ENCODE assay signal across 30 cellular contexts in genomic region chr1:189686288-189686687, GRCh38.
DNase-seq lines count a peak whose midpoint lies in the region; ATAC-seq, FAIRE-seq and TF ChIP-seq lines count a peak whose summit lies in the region.
"Had no signal": no experiment of that assay in that cellular context is flagged by ENCODE, and none has a peak within 500 bp of the region (broad histone marks: within the 10 kb centered on the region; RNA-seq: fewer than 3 reads in every experiment).

No MANE protein-coding gene starts in this region.

- H4K20me1 ChIP-seq in HepG2 (ENCODE audit: insufficient read depth, low read length) (no peaks in the 10 kb centered on the region), K562 (replicated peaks; ENCODE audit: control insufficient read depth, insufficient read depth, low read length) (no peaks in the 10 kb centered on the region)
- H4K20me1 ChIP-seq: BLaER1; BLaER1 treated with 17β-estradiol and CSF1 and Interleukin-3, amounts not matched to agents 10 nM and 100 nM had no signal

- TF ChIP-seq RAD21 in HepG2 (CRISPR knock-in tag; IDR thresholded peaks at IDR 0.05), result no peak
- no peak for TF ChIP-seq RAD21 in K562 (CRISPR knock-in tag; conservative IDR thresholded peaks at IDR 0.05 in 1 of 2, IDR thresholded peaks at IDR 0.05 in 1 of 2)

- H2AFZ ChIP-seq in HepG2 (ENCODE audit: low read length) (no peak overlapping the region), K562 (ENCODE audit: low read depth, low read length) (no peak overlapping the region)

- H3K79me2 ChIP-seq in HepG2 (ENCODE audit: insufficient read depth, low read length) (no peaks in the 10 kb centered on the region), K562 (ENCODE audit: control insufficient read depth, insufficient read depth, low read length) (no peaks in the 10 kb centered on the region)

- no peak overlapping the region for H3K4me2 ChIP-seq in HepG2 (ENCODE audit: low read depth, low read length)
- no peak overlapping the region for H3K4me2 ChIP-seq in K562 (ENCODE audit: insufficient read depth, low read length)
- H3K4me2 ChIP-seq: A549; BLaER1; BLaER1 treated with 17β-estradiol and CSF1 and Interleukin-3, amounts not matched to agents 10 nM and 100 nM had no signal

- H3K27me3 ChIP-seq in HepG2 (ENCODE audit: control insufficient read depth in 1 of 2, insufficient read depth in 2 of 2, low read length in 2 of 2), result no peaks in the 10 kb centered on the region
- no peaks in the 10 kb centered on the region for H3K27me3 ChIP-seq in right lobe of liver
- no peaks in the 10 kb centered on the region for H3K27me3 ChIP-seq in K562 (ENCODE audit: control insufficient read depth in 2 of 2, insufficient read depth in 2 of 2, low read length in 2 of 2)
- H3K27me3 ChIP-seq in sigmoid colon, result no peaks in the 10 kb centered on the region
- H3K27me3 ChIP-seq: BE2C; BLaER1; BLaER1 treated with 17β-estradiol and CSF1 and Interleukin-3, amounts not matched to agents 10 nM and 100 nM had no signal

- no peak for TF ChIP-seq EP300 in HepG2 (IDR thresholded peaks at IDR 0.05; ENCODE audit: low read depth in 2 of 2, low read length in 2 of 2)
- no peak for TF ChIP-seq EP300 in HepG2 (CRISPR knock-in tag; IDR thresholded peaks at IDR 0.05; ENCODE audit: borderline replicate concordance)
- TF ChIP-seq EP300 in K562 (IDR thresholded peaks at IDR 0.05; ENCODE audit: low read length), result no peak
- no peak for TF ChIP-seq EP300 in sigmoid colon (IDR thresholded peaks at IDR 0.05)

- CTCF ChIA-PET in HepG2 (lab: Yijun Ruan, JAX; ENCODE audit: low intra/inter-chr PET ratio, low total read pairs) (no interaction called here), K562 (lab: Yijun Ruan, JAX; ENCODE audit: low intra/inter-chr PET ratio) (no interaction called here)

- POLR2A ChIA-PET in HepG2 (lab: Yijun Ruan, JAX) (no interaction called here), K562 (lab: Yijun Ruan, JAX) (no interaction called here)

- no peak for TF ChIP-seq POLR2A in HepG2 (IDR thresholded peaks at IDR 0.05; ENCODE audit: insufficient read depth in 1 of 2, low read depth in 2 of 2, low read length in 2 of 2)
- TF ChIP-seq POLR2A in right lobe of liver (IDR thresholded peaks at IDR 0.05), result no peak
- no peak for TF ChIP-seq POLR2A in K562 (conservative IDR thresholded peaks at IDR 0.05)
- TF ChIP-seq POLR2A in sigmoid colon (IDR thresholded peaks at IDR 0.05), result no peak

- H3K4me3 ChIP-seq in HepG2 (replicated peaks in 1 of 3; ENCODE audit: insufficient read depth in 1 of 3, low read depth in 2 of 3, low read length in 3 of 3) (no peak overlapping the region), right lobe of liver (no peak overlapping the region), K562 (no peak overlapping the region), sigmoid colon (no peak overlapping the region)
- H3K4me3 ChIP-seq: A549; BLaER1; BLaER1 treated with 17β-estradiol and CSF1 and Interleukin-3, amounts not matched to agents 10 nM and 100 nM had no signal

- ATAC-seq in HepG2, result no peak
- no peak for ATAC-seq in right lobe of liver
- ATAC-seq in K562, result no peak
- ATAC-seq: A549; CD8-positive, alpha-beta T cell had no signal

- H3K9ac ChIP-seq in HepG2 (ENCODE audit: insufficient read depth, low read depth, low read length), result no peak overlapping the region
- no peak overlapping the region for H3K9ac ChIP-seq in K562 (ENCODE audit: insufficient read depth in 1 of 2, low read depth in 2 of 2, low read length in 2 of 2)
- H3K9ac ChIP-seq: BLaER1; BLaER1 treated with 17β-estradiol and CSF1 and Interleukin-3, amounts not matched to agents 10 nM and 100 nM had no signal

- H3K36me3 ChIP-seq in HepG2 (replicated peaks in 1 of 2; ENCODE audit: control insufficient read depth in 1 of 2, insufficient read depth in 2 of 2, low read length in 2 of 2) (no peaks in the 10 kb centered on the region), right lobe of liver (no peaks in the 10 kb centered on the region), K562 (ENCODE audit: control insufficient read depth, insufficient read depth, low read length) (no peaks in the 10 kb centered on the region), sigmoid colon (no peaks in the 10 kb centered on the region)
- H3K36me3 ChIP-seq: BE2C; BLaER1; BLaER1 treated with 17β-estradiol and CSF1 and Interleukin-3, amounts not matched to agents 10 nM and 100 nM had no signal

- in situ Hi-C loops in HepG2 (cut with HindIII; ENCODE audit: extremely low pct_ligation_motif_present, low pct_unique_long_range_greater_than_20kb) (no loop called here), K562 (cut with MboI) (no loop called here)

- H3K27ac ChIP-seq in HepG2 (ENCODE audit: extremely low read length, insufficient read depth, low read length) (no peak overlapping the region), right lobe of liver (no peak overlapping the region), K562 (ENCODE audit: extremely low read depth, low read depth, low read length) (no peak overlapping the region), sigmoid colon (no peak overlapping the region)
- H3K27ac ChIP-seq: 22Rv1; A549; BLaER1; BLaER1 treated with 17β-estradiol and CSF1 and Interleukin-3, amounts not matched to agents 10 nM and 100 nM; C4-2B had no signal

- BruUV-seq in HepG2 (replicated peaks; lab: Mats Ljungman, UMichigan) (no TSS peak), K562 (replicated peaks; lab: Mats Ljungman, UMichigan) (no TSS peak)

- 0% methylated on average over 1 of the region's 1 CpG for WGBS in HepG2 (ENCODE audit: low lambda C conversion rate)
- 65% methylated on average over 1 of the region's 1 CpG for WGBS in right lobe of liver (ENCODE audit: insufficient coverage, low coverage, low lambda C conversion rate, missing lambda C conversion rate)
- 0% methylated on average over 1 of the region's 1 CpG for WGBS in K562 (ENCODE audit: insufficient coverage, low coverage, missing lambda C conversion rate)
- WGBS in sigmoid colon, 2 donors, result 46 to 80% methylated on average over 1 of the region's 1 CpG

- H3K4me1 ChIP-seq in HepG2 (ENCODE audit: insufficient read depth, low read length) (peaks cover 4% of the 10 kb centered on the region), right lobe of liver (no peaks in the 10 kb centered on the region), K562 (replicated peaks in 1 of 2; ENCODE audit: control insufficient read depth in 2 of 2, insufficient read depth in 2 of 2, low read length in 2 of 2) (no peaks in the 10 kb centered on the region), sigmoid colon (no peaks in the 10 kb centered on the region)
- H3K4me1 ChIP-seq: BLaER1; BLaER1 treated with 17β-estradiol and CSF1 and Interleukin-3, amounts not matched to agents 10 nM and 100 nM; Caco-2 had no signal

- no peak for FAIRE-seq in HepG2 (lab: Jason Lieb, UNC)
- FAIRE-seq in K562 (lab: Jason Lieb, UNC), result no peak
- FAIRE-seq: D721Med had no signal

- H3K9me1 ChIP-seq in K562 (ENCODE audit: control insufficient read depth, insufficient read depth, low read length), result no peaks in the 10 kb centered on the region

- intact Hi-C loops in HepG2 (cut with micrococcal nuclease; ENCODE audit: unreplicated experiment), result no loop called here
- intact Hi-C loops in right lobe of liver (cut with DNase I), result no loop called here
- intact Hi-C loops in K562 (cut with micrococcal nuclease), result no loop called here
- intact Hi-C loops in sigmoid colon (cut with DNase I), result no loop called here

- TF ChIP-seq CTCF in HepG2 (CRISPR knock-in tag; IDR thresholded peaks at IDR 0.05) (no peak), right lobe of liver (IDR thresholded peaks at IDR 0.05) (no peak), K562 (IDR thresholded peaks at IDR 0.05 in 2 of 3, conservative IDR thresholded peaks at IDR 0.05 in 1 of 3; ENCODE audit: insufficient read depth in 2 of 3, low read depth in 1 of 3, low read length in 3 of 3) (no peak), sigmoid colon (IDR thresholded peaks at IDR 0.05) (no peak)

- no peaks in the 10 kb centered on the region for H3K9me3 ChIP-seq in HepG2 (ENCODE audit: low read length)
- H3K9me3 ChIP-seq in right lobe of liver, result no peaks in the 10 kb centered on the region
- H3K9me3 ChIP-seq in K562 (replicated peaks; ENCODE audit: control insufficient read depth, insufficient read depth, low read depth, low read length), result no peaks in the 10 kb centered on the region
- H3K9me3 ChIP-seq in sigmoid colon, result peaks cover 0 to 3% (median 0%) of the 10 kb centered on the region in 4 donors
- H3K9me3 ChIP-seq: A549; BE2C; BLaER1; BLaER1 treated with 17β-estradiol and CSF1 and Interleukin-3, amounts not matched to agents 10 nM and 100 nM; Caco-2 had no signal

- no peak for DNase-seq in HepG2 (ENCODE audit: low spot score)
- no peak for DNase-seq in right lobe of liver
- no peak for DNase-seq in K562 (ENCODE audit: extremely low read depth in 1 of 4, low spot score in 3 of 4)
- DNase-seq in sigmoid colon, result no peak
- DNase-seq: 8988T; ACHN; AML-193; BE2C; C1 segment of cervical spinal cord; Caco-2; Calu3; CD4-positive, alpha-beta memory T cell; CD4-positive, alpha-beta T cell; CD4-positive, CD25-positive, alpha-beta regulatory T cell; CD8-positive, alpha-beta memory T cell; CD8-positive, alpha-beta T cell; COR-L47; DMS 273 treated with DMSO at 0.1 percent for 48 hours; DMS153; DMS53; DMS79; DMS79 treated with DMSO at 0.1 percent for 48 hours; DND-41; EL had no signal

TF ChIP-seq in HepG2, 621 proteins besides CTCF, POLR2A, EP300 and RAD21:
- TF ChIP-seq DMAP1 (CRISPR knock-in tag; IDR thresholded peaks at IDR 0.05) (no peak), ZNF589 (CRISPR knock-in tag; conservative IDR thresholded peaks at IDR 0.05) (no peak), HNRNPK (IDR thresholded peaks at IDR 0.05; ENCODE audit: low read depth, low read length, poor library complexity, severe bottlenecking) (peak; percentile 72), XRCC5 (optimal IDR thresholded peaks at IDR 0.05; ENCODE audit: low read length) (no peak)

TF ChIP-seq in K562, 482 proteins besides CTCF, POLR2A, EP300 and RAD21 (continues in another document):
- TF ChIP-seq TCFL5 (CRISPR knock-in tag; conservative IDR thresholded peaks at IDR 0.05) (no peak), PATZ1 (CRISPR knock-in tag; IDR thresholded peaks at IDR 0.05; ENCODE audit: borderline replicate concordance) (no peak)

Comparison
In these comparisons a context has a peak if more than half of its experiments do, and no peak if none do; other contexts are left out.
1. Of the 241 proteins assayed by ChIP-seq in both HepG2 and K562: peak only in HepG2: HNRNPK; only in K562: PCBP2; in both: none; in neither: 239.